In genomic region chr2:15300645-15301573, GRCh38 we compare ENCODE assay signal across 21 cellular contexts.
DNase-seq lines count a peak whose midpoint lies in the region; ATAC-seq and TF ChIP-seq lines count a peak whose summit lies in the region.
"Had no signal": no experiment of that assay in that cellular context is flagged by ENCODE, and none has a peak within 500 bp of the region (broad histone marks: within the 10 kb centered on the region; RNA-seq: fewer than 3 reads in every experiment).

No MANE protein-coding gene starts in this region.

- no peak overlapping the region for H3K4me3 Mint-ChIP-seq in activated CD8-positive, alpha-beta memory T cell treated with anti-CD3 and anti-CD28 coated beads, Interleukin-2, amount 10 ng/mL, durations not matched to agents 7 days and 5 days
- peak overlapping the region; percentile 43 for H3K4me3 Mint-ChIP-seq in T-helper 1 cell treated with Interleukin-12 subunit alpha and Interleukin-12 subunit beta and Interleukin-4 antibody, amounts not matched to agents 30 μg/mL and 1 μg/mL, for 36 hours
- H3K4me3 Mint-ChIP-seq in naive thymus-derived CD4-positive, alpha-beta T cell: peak overlapping the region in 8 of 10 donors; percentile 6 to 73 (median 67)
- H3K4me3 Mint-ChIP-seq in chondrocyte (ENCODE audit: unreplicated experiment) (no peak overlapping the region), immature natural killer cell (no peak overlapping the region)
- H3K4me3 Mint-ChIP-seq: GM23338, neural progenitor cell had no signal

- H3K9me3 Mint-ChIP-seq in activated CD8-positive, alpha-beta memory T cell treated with anti-CD3 and anti-CD28 coated beads, Interleukin-2, amount 10 ng/mL, durations not matched to agents 7 days and 5 days (ENCODE audit: low read depth): peaks cover 6% of the 10 kb centered on the region
- peaks cover 10% of the 10 kb centered on the region for H3K9me3 Mint-ChIP-seq in T-helper 1 cell treated with Interleukin-12 subunit alpha and Interleukin-12 subunit beta and Interleukin-4 antibody, amounts not matched to agents 30 μg/mL and 1 μg/mL, for 36 hours
- H3K9me3 Mint-ChIP-seq in naive thymus-derived CD4-positive, alpha-beta T cell: peaks cover 0 to 16% (median 0%) of the 10 kb centered on the region in 11 donors
- peaks cover 8% of the 10 kb centered on the region for H3K9me3 Mint-ChIP-seq in chondrocyte (ENCODE audit: low read depth)
- H3K9me3 Mint-ChIP-seq in immature natural killer cell: peaks cover 0 to 12% (median 0%) of the 10 kb centered on the region in 6 donors
- H3K9me3 Mint-ChIP-seq: GM23338, neural progenitor cell had no signal

- H3K27ac ChIP-seq in naive thymus-derived CD4-positive, alpha-beta T cell (ENCODE audit: low read depth, low read length): peak overlapping the region; percentile 55
- H3K27ac ChIP-seq: hepatocyte, neural progenitor cell, Peyer's patch, SK-N-MC had no signal

- no peak for ATAC-seq in activated CD8-positive, alpha-beta memory T cell treated with anti-CD3 and anti-CD28 coated beads, Interleukin-2, amount 10 ng/mL, durations not matched to agents 7 days and 5 days
- ATAC-seq in naive thymus-derived CD4-positive, alpha-beta T cell: peak; percentile 81
- ATAC-seq: GM23338 had no signal

- POLR2A ChIA-PET in naive thymus-derived CD4-positive, alpha-beta T cell (lab: Charles Lee): no interaction called here

- H3K36me3 Mint-ChIP-seq in activated CD8-positive, alpha-beta memory T cell treated with anti-CD3 and anti-CD28 coated beads, Interleukin-2, amount 10 ng/mL, durations not matched to agents 7 days and 5 days: peaks cover 49% of the 10 kb centered on the region
- peaks cover 42% of the 10 kb centered on the region for H3K36me3 Mint-ChIP-seq in T-helper 1 cell treated with Interleukin-12 subunit alpha and Interleukin-12 subunit beta and Interleukin-4 antibody, amounts not matched to agents 30 μg/mL and 1 μg/mL, for 36 hours (ENCODE audit: low read depth)
- peaks cover 16 to 64% (median 51%) of the 10 kb centered on the region in 5 donors for H3K36me3 Mint-ChIP-seq in naive thymus-derived CD4-positive, alpha-beta T cell
- peaks cover 42% of the 10 kb centered on the region for H3K36me3 Mint-ChIP-seq in chondrocyte (ENCODE audit: low read depth)
- H3K36me3 Mint-ChIP-seq in immature natural killer cell: peaks cover 59 to 73% (median 67%) of the 10 kb centered on the region in 3 donors

- peak overlapping the region; percentile 48 for H3K27ac Mint-ChIP-seq in activated CD8-positive, alpha-beta memory T cell treated with anti-CD3 and anti-CD28 coated beads, Interleukin-2, amount 10 ng/mL, durations not matched to agents 7 days and 5 days
- peak overlapping the region; percentile 77 for H3K27ac Mint-ChIP-seq in T-helper 1 cell treated with Interleukin-12 subunit alpha and Interleukin-12 subunit beta and Interleukin-4 antibody, amounts not matched to agents 30 μg/mL and 1 μg/mL, for 36 hours
- H3K27ac Mint-ChIP-seq in naive thymus-derived CD4-positive, alpha-beta T cell: peak overlapping the region; percentile 58 to 91 (median 75)
- H3K27ac Mint-ChIP-seq in chondrocyte (ENCODE audit: unreplicated experiment): no peak overlapping the region
- H3K27ac Mint-ChIP-seq in immature natural killer cell: peak overlapping the region in 2 of 6 donors; percentile 71 to 79
- H3K27ac Mint-ChIP-seq: GM23338, neural progenitor cell had no signal

- intact Hi-C loops in naive thymus-derived CD4-positive, alpha-beta T cell (cut with micrococcal nuclease): loop anchor here in 1 of 2 donors (1.0 to 5.0 kb wide), 3 partner anchors 14 to 261 kb away; partner anchors contain the start of gene NBAS
- intact Hi-C loops in lower leg skin (cut with DNase I; ENCODE audit: low total_unique reads): no loop called here

- DNase-seq in activated CD8-positive, alpha-beta memory T cell treated with anti-CD3 and anti-CD28 coated beads, Interleukin-2, amount 10 ng/mL, durations not matched to agents 7 days and 5 days: no peak
- no peak for DNase-seq in activated CD8-positive, alpha-beta memory T cell treated with anti-CD3 and anti-CD28 coated beads, Interleukin-2, amount 50 U/mL, for 4 hours
- DNase-seq in CMK (ENCODE audit: low read depth) (peak; percentile 5), chondrocyte (ENCODE audit: low spot score) (no peak), lower leg skin (ENCODE audit: low spot score in 2 of 2) (no peak), immature natural killer cell (no peak)
- peak in 4 of 9 donors; percentile 8 to 50 (median 34) for DNase-seq in naive thymus-derived CD4-positive, alpha-beta T cell
- DNase-seq: activated CD4-positive, alpha-beta T cell treated with anti-CD3 and anti-CD28 coated beads, Interleukin-2, amount 50 U/mL, for 48 hours; CD4-positive, alpha-beta memory T cell; DMS79 treated with DMSO at 0.1 percent for 48 hours; islet precursor cell; mesenchymal stem cell; NCI-H1436 treated with DMSO at 0.1 percent for 48 hours; NCI-H82; Peyer's patch; trophoblast cell had no signal

- WGBS in lower leg skin, 2 donors: 76 to 81% methylated on average over 11 of the region's 11 CpGs

- no peaks in the 10 kb centered on the region for H3K27me3 ChIP-seq in naive thymus-derived CD4-positive, alpha-beta T cell (ENCODE audit: control insufficient read depth in 2 of 2, insufficient read depth in 2 of 2, low read length in 2 of 2)
- H3K27me3 ChIP-seq: hepatocyte, neural progenitor cell, Peyer's patch had no signal

- H3K36me3 ChIP-seq in naive thymus-derived CD4-positive, alpha-beta T cell (ENCODE audit: control insufficient read depth in 2 of 3, insufficient read depth in 3 of 3, low read length in 3 of 3): peaks cover 0 to 18% (median 0%) of the 10 kb centered on the region in 3 experiments
- H3K36me3 ChIP-seq: neural progenitor cell had no signal

- peaks cover 0 to 17% of the 10 kb centered on the region in 2 donors for H3K4me1 ChIP-seq in naive thymus-derived CD4-positive, alpha-beta T cell (ENCODE audit: control insufficient read depth in 2 of 2, insufficient read depth in 2 of 2, low read length in 2 of 2)
- H3K4me1 ChIP-seq: neural progenitor cell, Peyer's patch had no signal

- no peaks in the 10 kb centered on the region for H3K9me3 ChIP-seq in naive thymus-derived CD4-positive, alpha-beta T cell (ENCODE audit: control insufficient read depth in 2 of 3, low read length in 3 of 3)
- H3K9me3 ChIP-seq: Peyer's patch had no signal

- TF ChIP-seq CTCF in chondrocyte (IDR thresholded peaks at IDR 0.05) (no peak), lower leg skin (IDR thresholded peaks at IDR 0.05) (no peak)

- no peak for TF ChIP-seq POLR2A in lower leg skin (IDR thresholded peaks at IDR 0.05)

- H3K27me3 Mint-ChIP-seq in activated CD8-positive, alpha-beta memory T cell treated with anti-CD3 and anti-CD28 coated beads, Interleukin-2, amount 10 ng/mL, durations not matched to agents 7 days and 5 days: no peaks in the 10 kb centered on the region
- H3K27me3 Mint-ChIP-seq in T-helper 1 cell treated with Interleukin-12 subunit alpha and Interleukin-12 subunit beta and Interleukin-4 antibody, amounts not matched to agents 30 μg/mL and 1 μg/mL, for 36 hours (ENCODE audit: low read depth): no peaks in the 10 kb centered on the region
- no peaks in the 10 kb centered on the region for H3K27me3 Mint-ChIP-seq in naive thymus-derived CD4-positive, alpha-beta T cell
- H3K27me3 Mint-ChIP-seq in chondrocyte (ENCODE audit: low read depth) (no peaks in the 10 kb centered on the region), immature natural killer cell (ENCODE audit: low read depth in 3 of 3) (peaks cover 0 to 5% (median 0%) of the 10 kb centered on the region in 3 donors)
- H3K27me3 Mint-ChIP-seq: CD4-positive, alpha-beta memory T cell had no signal

- peaks cover 27% of the 10 kb centered on the region for H3K4me1 Mint-ChIP-seq in activated CD8-positive, alpha-beta memory T cell treated with anti-CD3 and anti-CD28 coated beads, Interleukin-2, amount 10 ng/mL, durations not matched to agents 7 days and 5 days
- H3K4me1 Mint-ChIP-seq in T-helper 1 cell treated with Interleukin-12 subunit alpha and Interleukin-12 subunit beta and Interleukin-4 antibody, amounts not matched to agents 30 μg/mL and 1 μg/mL, for 36 hours (ENCODE audit: low read depth): peaks cover 47% of the 10 kb centered on the region
- peaks cover 27 to 60% (median 45%) of the 10 kb centered on the region in 7 donors for H3K4me1 Mint-ChIP-seq in naive thymus-derived CD4-positive, alpha-beta T cell
- H3K4me1 Mint-ChIP-seq in chondrocyte (ENCODE audit: low read depth) (peaks cover 14% of the 10 kb centered on the region), immature natural killer cell (peaks cover 4 to 5% of the 10 kb centered on the region in 2 donors)

- H3K4me3 ChIP-seq in naive thymus-derived CD4-positive, alpha-beta T cell (ENCODE audit: low read length): no peak overlapping the region
- H3K4me3 ChIP-seq in lower leg skin (ENCODE audit: low read depth, poor library complexity, severe bottlenecking): no peak overlapping the region
- H3K4me3 ChIP-seq: GM23338, hepatocyte, neural progenitor cell, Peyer's patch, SK-N-MC had no signal

- CTCF ChIA-PET in activated CD8-positive, alpha-beta memory T cell treated with anti-CD3 and anti-CD28 coated beads, Interleukin-2, amount 10 ng/mL, durations not matched to agents 7 days and 5 days (lab: Charles Lee): no interaction called here
- CTCF ChIA-PET in naive thymus-derived CD4-positive, alpha-beta T cell (lab: Charles Lee): no interaction called here

Comparison
In these comparisons a context has a peak if more than half of its experiments do, and no peak if none do; other contexts are left out.
1. H3K4me3 Mint-ChIP-seq: peak in T-helper 1 cell treated with Interleukin-12 subunit alpha and Interleukin-12 subunit beta and Interleukin-4 antibody, amounts not matched to agents 30 μg/mL and 1 μg/mL, for 36 hours (single experiment) and naive thymus-derived CD4-positive, alpha-beta T cell (8 of 10); none in activated CD8-positive, alpha-beta memory T cell treated with anti-CD3 and anti-CD28 coated beads, Interleukin-2, amount 10 ng/mL, durations not matched to agents 7 days and 5 days (single experiment), chondrocyte (single experiment) and immature natural killer cell (0 of 5).